ENCODE assay signal across 1 cellular context in genomic region chr20:63009988-63010769, GRCh38.
TF ChIP-seq lines count a peak whose summit lies in the region.

No MANE protein-coding gene starts in this region.

TF ChIP-seq in SK-N-SH, 30 proteins besides CTCF, POLR2A, EP300 and RAD21 (continued from another document):
- no peak for TF ChIP-seq RFX5 (IDR thresholded peaks at IDR 0.05; ENCODE audit: low read length)
- TF ChIP-seq JUND (IDR thresholded peaks at IDR 0.05), result no peak
- no peak for TF ChIP-seq POLR2AphosphoS5 (IDR thresholded peaks at IDR 0.05; ENCODE audit: low read depth, low read length)
- TF ChIP-seq, protein P1, sequence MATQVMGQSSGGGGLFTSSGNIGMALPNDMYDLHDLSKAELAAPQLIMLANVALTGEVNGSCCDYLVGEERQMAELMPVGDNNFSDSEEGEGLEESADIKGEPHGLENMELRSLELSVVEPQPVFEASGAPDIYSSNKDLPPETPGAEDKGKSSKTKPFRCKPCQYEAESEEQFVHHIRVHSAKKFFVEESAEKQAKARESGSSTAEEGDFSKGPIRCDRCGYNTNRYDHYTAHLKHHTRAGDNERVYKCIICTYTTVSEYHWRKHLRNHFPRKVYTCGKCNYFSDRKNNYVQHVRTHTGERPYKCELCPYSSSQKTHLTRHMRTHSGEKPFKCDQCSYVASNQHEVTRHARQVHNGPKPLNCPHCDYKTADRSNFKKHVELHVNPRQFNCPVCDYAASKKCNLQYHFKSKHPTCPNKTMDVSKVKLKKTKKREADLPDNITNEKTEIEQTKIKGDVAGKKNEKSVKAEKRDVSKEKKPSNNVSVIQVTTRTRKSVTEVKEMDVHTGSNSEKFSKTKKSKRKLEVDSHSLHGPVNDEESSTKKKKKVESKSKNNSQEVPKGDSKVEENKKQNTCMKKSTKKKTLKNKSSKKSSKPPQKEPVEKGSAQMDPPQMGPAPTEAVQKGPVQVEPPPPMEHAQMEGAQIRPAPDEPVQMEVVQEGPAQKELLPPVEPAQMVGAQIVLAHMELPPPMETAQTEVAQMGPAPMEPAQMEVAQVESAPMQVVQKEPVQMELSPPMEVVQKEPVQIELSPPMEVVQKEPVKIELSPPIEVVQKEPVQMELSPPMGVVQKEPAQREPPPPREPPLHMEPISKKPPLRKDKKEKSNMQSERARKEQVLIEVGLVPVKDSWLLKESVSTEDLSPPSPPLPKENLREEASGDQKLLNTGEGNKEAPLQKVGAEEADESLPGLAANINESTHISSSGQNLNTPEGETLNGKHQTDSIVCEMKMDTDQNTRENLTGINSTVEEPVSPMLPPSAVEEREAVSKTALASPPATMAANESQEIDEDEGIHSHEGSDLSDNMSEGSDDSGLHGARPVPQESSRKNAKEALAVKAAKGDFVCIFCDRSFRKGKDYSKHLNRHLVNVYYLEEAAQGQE (IDR thresholded peaks at IDR 0.05; ENCODE audit: low read depth, low read length), result no peak
- TF ChIP-seq ELF1 (IDR thresholded peaks at IDR 0.05), result no peak
- TF ChIP-seq FOSL2 (IDR thresholded peaks at IDR 0.05; ENCODE audit: borderline replicate concordance, low read depth), result no peak
